9 cellular contexts compared by ENCODE assay signal in the genomic region with DNA sequence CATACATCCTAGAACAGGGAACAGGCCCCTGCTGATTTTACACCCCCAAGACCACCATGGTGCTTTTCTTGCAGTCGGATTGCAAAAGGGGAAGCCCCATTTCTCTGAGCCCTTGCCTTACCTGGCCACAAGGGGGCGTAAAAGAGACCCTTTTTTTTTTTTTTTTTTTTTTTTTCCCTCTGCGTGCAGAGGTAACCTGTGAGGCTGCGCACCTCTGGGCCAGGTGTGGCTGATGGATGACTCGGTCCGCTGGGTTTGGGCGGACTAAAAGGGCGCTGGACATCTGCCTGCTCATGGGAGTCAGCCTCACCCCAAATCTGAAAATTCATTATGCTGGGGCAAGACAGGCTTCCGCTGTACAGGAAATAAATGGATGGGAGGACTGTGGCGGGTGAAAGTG.
A peak's percentile ranks its signal among the peaks of the same experiment; 100 is the strongest.
DNase-seq lines count a peak whose midpoint lies in the region; ATAC-seq and TF ChIP-seq lines count a peak whose summit lies in the region.
"Had no signal": no experiment of that assay in that cellular context is flagged by ENCODE, and none has a peak within 500 bp of the region (broad histone marks: within the 10 kb centered on the region; RNA-seq: fewer than 3 reads in every experiment).

No MANE protein-coding gene starts in this region.

- H3K4me2 ChIP-seq in SK-N-SH (no peak overlapping the region), OCI-LY3 (ENCODE audit: low read length) (no peak overlapping the region)
- H3K4me2 ChIP-seq: BLaER1 had no signal

- peak overlapping the region in 1 of 2 experiments; percentile 44; a peak in 1 of 4 replicates for H3K4me3 ChIP-seq in SK-N-SH (ENCODE audit: low read depth in 2 of 2, low read length in 1 of 2)
- H3K4me3 ChIP-seq in OCI-LY3 (ENCODE audit: low read length), result no peak overlapping the region
- no peak overlapping the region for H3K4me3 ChIP-seq in fibroblast of villous mesenchyme (ENCODE audit: low read depth, low read length)
- no peak overlapping the region for H3K4me3 ChIP-seq in thyroid gland (replicated peaks in 1 of 3)
- H3K4me3 ChIP-seq: BLaER1 had no signal

- TF ChIP-seq CTCF in SK-N-SH (IDR thresholded peaks at IDR 0.05) (peak; percentile 56), OCI-LY3 (IDR thresholded peaks at IDR 0.05; ENCODE audit: low read depth, low read length) (peak; percentile 55), fibroblast of villous mesenchyme (IDR thresholded peaks at IDR 0.05; ENCODE audit: insufficient read depth, low read depth, low read length) (peak; percentile 34), thyroid gland (IDR thresholded peaks at IDR 0.05) (peak; percentile 17 to 66 (median 54))

- H3K36me3 ChIP-seq in SK-N-SH (replicated peaks in 1 of 2; ENCODE audit: control insufficient read depth in 1 of 2, insufficient read depth in 2 of 2, low read length in 1 of 2) (no peaks in the 10 kb centered on the region), OCI-LY3 (replicated peaks; ENCODE audit: low read depth, low read length) (no peaks in the 10 kb centered on the region), thyroid gland (no peaks in the 10 kb centered on the region)
- H3K36me3 ChIP-seq: BLaER1 had no signal

- H3K4me1 ChIP-seq in SK-N-SH (ENCODE audit: control insufficient read depth in 1 of 2, insufficient read depth in 2 of 2, low read depth in 1 of 2, low read length in 1 of 2), result peaks cover 0 to 18% of the 10 kb centered on the region in 2 experiments; a peak in 1 of 4 replicates
- H3K4me1 ChIP-seq in OCI-LY3 (ENCODE audit: low read length), result no peaks in the 10 kb centered on the region
- H3K4me1 ChIP-seq in thyroid gland, result peaks cover 8 to 9% of the 10 kb centered on the region in 2 donors
- H3K4me1 ChIP-seq: BLaER1 had no signal

- H3K27me3 ChIP-seq in SK-N-SH (ENCODE audit: insufficient read depth) (peaks cover 3% of the 10 kb centered on the region; the same call in 1 of the 2 replicates), OCI-LY3 (ENCODE audit: low read depth, low read length) (no peaks in the 10 kb centered on the region), thyroid gland (no peaks in the 10 kb centered on the region)
- H3K27me3 ChIP-seq: BLaER1 had no signal

- H3K9me3 ChIP-seq in SK-N-SH (no peaks in the 10 kb centered on the region), OCI-LY3 (ENCODE audit: insufficient read depth, low read length) (no peaks in the 10 kb centered on the region), thyroid gland (no peaks in the 10 kb centered on the region)
- H3K9me3 ChIP-seq: BLaER1 had no signal

- POLR2A ChIA-PET in SK-N-SH (lab: Yijun Ruan, JAX), result no interaction called here

- H2AFZ ChIP-seq in SK-N-SH (ENCODE audit: low read depth), result no peak overlapping the region
- no peak overlapping the region for H2AFZ ChIP-seq in OCI-LY3 (ENCODE audit: low read depth, low read length)

- peak; percentile 20; the same call in 1 of the 2 replicates for TF ChIP-seq RAD21 in SK-N-SH (IDR thresholded peaks at IDR 0.05; ENCODE audit: low read length)

- no peak for TF ChIP-seq EP300 in SK-N-SH (IDR thresholded peaks at IDR 0.05; ENCODE audit: borderline replicate concordance in 1 of 2, low read depth in 1 of 2, low read length in 1 of 2)

- H3F3A ChIP-seq in SK-N-SH (replicated peaks; ENCODE audit: insufficient read depth), result no peaks in the 10 kb centered on the region

- 34% methylated on average over 10 of the region's 10 CpGs for WGBS in SK-N-SH (ENCODE audit: low lambda C conversion rate)
- 24% methylated on average over 10 of the region's 10 CpGs for WGBS in thyroid gland, 2 donors

- no peaks in the 10 kb centered on the region for H3K79me2 ChIP-seq in SK-N-SH (ENCODE audit: insufficient read depth)
- H3K79me2 ChIP-seq in OCI-LY3 (ENCODE audit: low read length), result no peaks in the 10 kb centered on the region

- H3K9me2 ChIP-seq in SK-N-SH, result no peaks in the 10 kb centered on the region

- intact Hi-C loops in thyroid gland (cut with DNase I), result no loop called here

- H4K20me1 ChIP-seq in SK-N-SH (ENCODE audit: insufficient read depth), result no peaks in the 10 kb centered on the region
- H4K20me1 ChIP-seq in OCI-LY3 (ENCODE audit: insufficient read depth, low read length), result no peaks in the 10 kb centered on the region
- H4K20me1 ChIP-seq: BLaER1 had no signal

- ATAC-seq in SK-N-SH treated with all-trans-retinoic acid at 6 μM for 48 hours, result no peak
- ATAC-seq in GM21390 (IDR thresholded peaks at IDR 0.05; ENCODE audit: unreplicated experiment), result no peak
- ATAC-seq in HG02571 (IDR thresholded peaks at IDR 0.05; ENCODE audit: unreplicated experiment), result no peak

- H3K9ac ChIP-seq in SK-N-SH (no peak overlapping the region), OCI-LY3 (ENCODE audit: low read length) (no peak overlapping the region)
- H3K9ac ChIP-seq: BLaER1 had no signal

- DNase-seq in SK-N-SH (no peak), fibroblast of villous mesenchyme (ENCODE audit: low read depth) (no peak), thyroid gland (peak; percentile 17 to 20)
- DNase-seq in activated effector memory CD4-positive, alpha-beta T cell treated with Interleukin-2 at 50 U/mL for 16 hours, result no peak

- TF ChIP-seq POLR2A in thyroid gland (IDR thresholded peaks at IDR 0.05), result no peak

- no peak overlapping the region for H3K27ac ChIP-seq in SK-N-SH (ENCODE audit: low read depth in 2 of 2, low read length in 1 of 2)
- no peak overlapping the region for H3K27ac ChIP-seq in OCI-LY3 (ENCODE audit: low read length)
- H3K27ac ChIP-seq in thyroid gland, result no peak overlapping the region
- H3K27ac ChIP-seq: BLaER1 had no signal

- CTCF ChIA-PET in SK-N-SH (lab: Yijun Ruan, JAX), result no interaction called here

TF ChIP-seq in SK-N-SH, 30 proteins besides CTCF, POLR2A, EP300 and RAD21 (continues in another document):
- TF ChIP-seq FOSL2 (IDR thresholded peaks at IDR 0.05; ENCODE audit: borderline replicate concordance, low read depth) (no peak), TEAD4 (IDR thresholded peaks at IDR 0.05; ENCODE audit: borderline replicate concordance, insufficient read depth) (no peak)
- TF ChIP-seq, protein P1, sequence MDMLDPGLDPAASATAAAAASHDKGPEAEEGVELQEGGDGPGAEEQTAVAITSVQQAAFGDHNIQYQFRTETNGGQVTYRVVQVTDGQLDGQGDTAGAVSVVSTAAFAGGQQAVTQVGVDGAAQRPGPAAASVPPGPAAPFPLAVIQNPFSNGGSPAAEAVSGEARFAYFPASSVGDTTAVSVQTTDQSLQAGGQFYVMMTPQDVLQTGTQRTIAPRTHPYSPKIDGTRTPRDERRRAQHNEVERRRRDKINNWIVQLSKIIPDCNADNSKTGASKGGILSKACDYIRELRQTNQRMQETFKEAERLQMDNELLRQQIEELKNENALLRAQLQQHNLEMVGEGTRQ (IDR thresholded peaks at IDR 0.05; ENCODE audit: borderline replicate concordance, low read depth, low read length), result no peak
- TF ChIP-seq, protein P2, sequence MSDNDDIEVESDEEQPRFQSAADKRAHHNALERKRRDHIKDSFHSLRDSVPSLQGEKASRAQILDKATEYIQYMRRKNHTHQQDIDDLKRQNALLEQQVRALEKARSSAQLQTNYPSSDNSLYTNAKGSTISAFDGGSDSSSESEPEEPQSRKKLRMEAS (IDR thresholded peaks at IDR 0.05; ENCODE audit: low read depth), result no peak
- TF ChIP-seq, protein P3, sequence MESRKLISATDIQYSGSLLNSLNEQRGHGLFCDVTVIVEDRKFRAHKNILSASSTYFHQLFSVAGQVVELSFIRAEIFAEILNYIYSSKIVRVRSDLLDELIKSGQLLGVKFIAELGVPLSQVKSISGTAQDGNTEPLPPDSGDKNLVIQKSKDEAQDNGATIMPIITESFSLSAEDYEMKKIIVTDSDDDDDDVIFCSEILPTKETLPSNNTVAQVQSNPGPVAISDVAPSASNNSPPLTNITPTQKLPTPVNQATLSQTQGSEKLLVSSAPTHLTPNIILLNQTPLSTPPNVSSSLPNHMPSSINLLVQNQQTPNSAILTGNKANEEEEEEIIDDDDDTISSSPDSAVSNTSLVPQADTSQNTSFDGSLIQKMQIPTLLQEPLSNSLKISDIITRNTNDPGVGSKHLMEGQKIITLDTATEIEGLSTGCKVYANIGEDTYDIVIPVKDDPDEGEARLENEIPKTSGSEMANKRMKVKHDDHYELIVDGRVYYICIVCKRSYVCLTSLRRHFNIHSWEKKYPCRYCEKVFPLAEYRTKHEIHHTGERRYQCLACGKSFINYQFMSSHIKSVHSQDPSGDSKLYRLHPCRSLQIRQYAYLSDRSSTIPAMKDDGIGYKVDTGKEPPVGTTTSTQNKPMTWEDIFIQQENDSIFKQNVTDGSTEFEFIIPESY (IDR thresholded peaks at IDR 0.05; ENCODE audit: borderline replicate concordance, low read depth), result no peak

TF ChIP-seq in SK-N-SH treated with all-trans-retinoic acid at 6 μM for 48 hours, 23 proteins besides CTCF, POLR2A, EP300 and RAD21 (continues in another document):
- TF ChIP-seq ARNTL (CRISPR knock-in tag; IDR thresholded peaks at IDR 0.05; ENCODE audit: borderline replicate concordance, low read depth), result no peak
- TF ChIP-seq, protein P4, sequence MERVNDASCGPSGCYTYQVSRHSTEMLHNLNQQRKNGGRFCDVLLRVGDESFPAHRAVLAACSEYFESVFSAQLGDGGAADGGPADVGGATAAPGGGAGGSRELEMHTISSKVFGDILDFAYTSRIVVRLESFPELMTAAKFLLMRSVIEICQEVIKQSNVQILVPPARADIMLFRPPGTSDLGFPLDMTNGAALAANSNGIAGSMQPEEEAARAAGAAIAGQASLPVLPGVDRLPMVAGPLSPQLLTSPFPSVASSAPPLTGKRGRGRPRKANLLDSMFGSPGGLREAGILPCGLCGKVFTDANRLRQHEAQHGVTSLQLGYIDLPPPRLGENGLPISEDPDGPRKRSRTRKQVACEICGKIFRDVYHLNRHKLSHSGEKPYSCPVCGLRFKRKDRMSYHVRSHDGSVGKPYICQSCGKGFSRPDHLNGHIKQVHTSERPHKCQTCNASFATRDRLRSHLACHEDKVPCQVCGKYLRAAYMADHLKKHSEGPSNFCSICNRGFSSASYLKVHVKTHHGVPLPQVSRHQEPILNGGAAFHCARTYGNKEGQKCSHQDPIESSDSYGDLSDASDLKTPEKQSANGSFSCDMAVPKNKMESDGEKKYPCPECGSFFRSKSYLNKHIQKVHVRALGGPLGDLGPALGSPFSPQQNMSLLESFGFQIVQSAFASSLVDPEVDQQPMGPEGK (CRISPR knock-in tag; IDR thresholded peaks at IDR 0.05; ENCODE audit: borderline replicate concordance), result no peak
- TF ChIP-seq, protein P5, sequence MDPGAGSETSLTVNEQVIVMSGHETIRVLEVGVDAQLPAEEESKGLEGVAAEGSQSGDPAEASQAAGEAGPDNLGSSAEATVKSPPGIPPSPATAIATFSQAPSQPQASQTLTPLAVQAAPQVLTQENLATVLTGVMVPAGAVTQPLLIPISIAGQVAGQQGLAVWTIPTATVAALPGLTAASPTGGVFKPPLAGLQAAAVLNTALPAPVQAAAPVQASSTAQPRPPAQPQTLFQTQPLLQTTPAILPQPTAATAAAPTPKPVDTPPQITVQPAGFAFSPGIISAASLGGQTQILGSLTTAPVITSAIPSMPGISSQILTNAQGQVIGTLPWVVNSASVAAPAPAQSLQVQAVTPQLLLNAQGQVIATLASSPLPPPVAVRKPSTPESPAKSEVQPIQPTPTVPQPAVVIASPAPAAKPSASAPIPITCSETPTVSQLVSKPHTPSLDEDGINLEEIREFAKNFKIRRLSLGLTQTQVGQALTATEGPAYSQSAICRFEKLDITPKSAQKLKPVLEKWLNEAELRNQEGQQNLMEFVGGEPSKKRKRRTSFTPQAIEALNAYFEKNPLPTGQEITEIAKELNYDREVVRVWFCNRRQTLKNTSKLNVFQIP (CRISPR knock-in tag; IDR thresholded peaks at IDR 0.05; ENCODE audit: borderline replicate concordance, low read depth), result no peak

Comparison
In these comparisons a context has a peak if more than half of its experiments do, and no peak if none do; other contexts are left out.
1. DNase-seq: peak in thyroid gland (2 of 2); none in SK-N-SH (single experiment), fibroblast of villous mesenchyme (single experiment) and activated effector memory CD4-positive, alpha-beta T cell treated with Interleukin-2 at 50 U/mL for 16 hours (single experiment).
2. Peak in every context shown above with its lines, with median percentiles within 50 percentile points of each other: CTCF ChIP-seq.